Comparison of ENCODE assay signal across 8 cellular contexts in the genomic region with DNA sequence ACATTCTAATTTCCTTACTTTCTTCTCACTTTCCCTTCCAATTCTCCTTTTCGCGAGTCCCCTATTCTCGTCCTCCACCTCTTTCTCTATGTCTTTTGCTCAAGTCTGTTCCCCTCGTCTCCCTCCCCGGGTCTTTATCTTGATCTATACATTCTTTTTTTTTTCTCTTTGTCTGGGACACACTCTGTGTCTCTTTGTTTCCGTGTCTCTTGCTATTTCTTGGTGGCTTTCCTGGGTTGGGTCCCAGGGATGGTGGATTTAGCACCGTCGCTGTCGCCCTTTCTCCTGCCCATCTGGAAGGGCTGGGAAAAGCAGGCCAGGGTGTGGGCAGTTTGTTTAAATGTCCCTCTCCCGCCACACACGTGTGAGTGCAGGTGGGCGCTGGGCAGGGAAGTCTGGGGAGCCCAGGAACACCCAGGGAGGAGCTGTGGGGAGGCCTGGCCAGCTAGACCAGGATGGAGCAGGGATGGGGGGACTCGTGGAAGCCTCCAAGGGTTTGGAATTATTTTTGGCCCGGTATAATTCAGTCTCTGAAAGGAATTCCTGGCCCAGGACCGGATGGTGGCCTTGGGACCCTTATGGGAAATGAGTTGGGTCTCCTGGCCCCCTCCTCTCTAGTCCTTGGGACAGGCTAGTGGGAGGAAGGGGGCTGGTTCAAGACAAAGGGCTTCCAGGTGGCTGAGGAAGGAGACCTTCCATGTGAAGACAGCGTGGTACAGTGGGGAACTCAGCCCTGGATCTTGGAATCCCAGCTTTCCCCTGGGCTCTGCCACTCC. TPM values are rescaled to one million over a fixed set of nuclear protein-coding genes. Genes with fewer than 3 reads are reported as not detected.
A peak's percentile ranks its signal among the peaks of the same experiment; 100 is the strongest.
DNase-seq lines count a peak whose midpoint lies in the region; ATAC-seq lines count a peak whose summit lies in the region.

No MANE protein-coding gene starts in this region.

- peak overlapping the region; percentile 28 for H3K4me3 ChIP-seq in HAP-1
- H3K4me3 ChIP-seq in iPS-11a (ENCODE audit: low read depth, low read length): peak overlapping the region; percentile 41
- peak overlapping the region; percentile 55 for H3K4me3 ChIP-seq in skeletal muscle satellite cell (ENCODE audit: low read length)

- H3K9me3 ChIP-seq in HAP-1 (no peaks in the 10 kb centered on the region), skeletal muscle satellite cell (replicated peaks; ENCODE audit: low read length) (no peaks in the 10 kb centered on the region)

- peak overlapping the region; percentile 75 for H3K4me3 Mint-ChIP-seq in activated T-helper 2 cell treated with anti-CD3 and anti-CD28 coated beads, Interferon-gamma antibody, Interleukin-2, Interleukin-4, amounts not matched to agents 10 μg/mL and 5 μg/mL and 100 μg/mL, durations not matched to agents 14 hours and 24 hours and 36 hours (ENCODE audit: low read depth)

- peak; percentile 45 to 57 for DNase-seq in HAP-1 (ENCODE audit: low spot score in 2 of 2)
- no peak for DNase-seq in activated T-helper 2 cell treated with anti-CD3 and anti-CD28 coated beads, Interferon-gamma antibody, Interleukin-2, Interleukin-4, amounts not matched to agents 10 μg/mL and 5 μg/mL and 100 μg/mL, durations not matched to agents 14 hours and 24 hours and 36 hours (ENCODE audit: low spot score)
- no peak for DNase-seq in activated CD4-positive, CD25-positive, alpha-beta regulatory T cell (lab: John Stamatoyannopoulos, UW)
- no peak for DNase-seq in NCI-H82 (lab: John Stamatoyannopoulos, UW)
- DNase-seq in NCI-H1105 (lab: John Stamatoyannopoulos, UW): no peak

- in situ Hi-C loops in HAP-1 (cut with MboI; ENCODE audit: low sequenced_read_pairs): no loop called here

- H3K4me1 Mint-ChIP-seq in activated T-helper 2 cell treated with anti-CD3 and anti-CD28 coated beads, Interferon-gamma antibody, Interleukin-2, Interleukin-4, amounts not matched to agents 10 μg/mL and 5 μg/mL and 100 μg/mL, durations not matched to agents 14 hours and 24 hours and 36 hours (ENCODE audit: low read depth): peaks cover 4% of the 10 kb centered on the region

- no peaks in the 10 kb centered on the region; the same call in 1 of the 2 replicates for H3K36me3 ChIP-seq in HAP-1 (replicated peaks)
- no peaks in the 10 kb centered on the region for H3K36me3 ChIP-seq in skeletal muscle satellite cell (ENCODE audit: insufficient read depth, low read length)

- no peaks in the 10 kb centered on the region for H3K9me3 Mint-ChIP-seq in activated T-helper 2 cell treated with anti-CD3 and anti-CD28 coated beads, Interferon-gamma antibody, Interleukin-2, Interleukin-4, amounts not matched to agents 10 μg/mL and 5 μg/mL and 100 μg/mL, durations not matched to agents 14 hours and 24 hours and 36 hours

- peaks cover 32% of the 10 kb centered on the region for H3K4me1 ChIP-seq in HAP-1
- H3K4me1 ChIP-seq in skeletal muscle satellite cell (ENCODE audit: control insufficient read depth, insufficient read depth, low read length): peaks cover 27% of the 10 kb centered on the region

- intact Hi-C loops in activated T-helper 2 cell treated with anti-CD3 and anti-CD28 coated beads, Interferon-gamma antibody, Interleukin-2, Interleukin-4, amounts not matched to agents 10 μg/mL and 5 μg/mL and 100 μg/mL, durations not matched to agents 14 hours and 24 hours and 36 hours (cut with micrococcal nuclease): no loop called here

- no peak for ATAC-seq in HG03457 (IDR thresholded peaks at IDR 0.05; ENCODE audit: unreplicated experiment)

- peaks cover 52% of the 10 kb centered on the region for H3K27me3 Mint-ChIP-seq in activated T-helper 2 cell treated with anti-CD3 and anti-CD28 coated beads, Interferon-gamma antibody, Interleukin-2, Interleukin-4, amounts not matched to agents 10 μg/mL and 5 μg/mL and 100 μg/mL, durations not matched to agents 14 hours and 24 hours and 36 hours (ENCODE audit: low read depth)

- peak overlapping the region; percentile 82 for H3K9ac ChIP-seq in skeletal muscle satellite cell (ENCODE audit: low read depth, low read length)

- H3K27me3 ChIP-seq in HAP-1 (ENCODE audit: low read depth): no peaks in the 10 kb centered on the region
- H3K27me3 ChIP-seq in skeletal muscle satellite cell (ENCODE audit: control insufficient read depth, insufficient read depth, low read length): no peaks in the 10 kb centered on the region

- H3K4me2 ChIP-seq in skeletal muscle satellite cell (ENCODE audit: low read length): peak overlapping the region; percentile 74

- H3K36me3 Mint-ChIP-seq in activated T-helper 2 cell treated with anti-CD3 and anti-CD28 coated beads, Interferon-gamma antibody, Interleukin-2, Interleukin-4, amounts not matched to agents 10 μg/mL and 5 μg/mL and 100 μg/mL, durations not matched to agents 14 hours and 24 hours and 36 hours (ENCODE audit: low read depth): peaks cover 4% of the 10 kb centered on the region

- no peak overlapping the region for H3K27ac Mint-ChIP-seq in activated T-helper 2 cell treated with anti-CD3 and anti-CD28 coated beads, Interferon-gamma antibody, Interleukin-2, Interleukin-4, amounts not matched to agents 10 μg/mL and 5 μg/mL and 100 μg/mL, durations not matched to agents 14 hours and 24 hours and 36 hours

RNA-seq across cellular contexts. Expression of gene ID3, which starts 9.5 kb away (rescaled TPM):
- total RNA-seq in activated T-helper 2 cell treated with anti-CD3 and anti-CD28 coated beads, Interferon-gamma antibody, Interleukin-2, Interleukin-4, amounts not matched to agents 10 μg/mL and 5 μg/mL and 100 μg/mL, durations not matched to agents 14 hours and 24 hours and 36 hours: 24.7 and 26.9 TPM in 2 replicates
- total RNA-seq in skeletal muscle satellite cell (2012; rRNA removed): 81.5 and 145 TPM in 2 replicates

RNA-seq across cellular contexts. Expression of gene E2F2, which starts 37.8 kb away (rescaled TPM):
- total RNA-seq in activated T-helper 2 cell treated with anti-CD3 and anti-CD28 coated beads, Interferon-gamma antibody, Interleukin-2, Interleukin-4, amounts not matched to agents 10 μg/mL and 5 μg/mL and 100 μg/mL, durations not matched to agents 14 hours and 24 hours and 36 hours: 17.2 and 18.6 TPM in 2 replicates
- 1.5 TPM in 2 replicates for total RNA-seq in skeletal muscle satellite cell (2012; rRNA removed)

Comparison
In these comparisons a context has a peak if more than half of its experiments do, and no peak if none do; other contexts are left out.
1. DNase-seq: peak in HAP-1 (2 of 2); none in activated T-helper 2 cell treated with anti-CD3 and anti-CD28 coated beads, Interferon-gamma antibody, Interleukin-2, Interleukin-4, amounts not matched to agents 10 μg/mL and 5 μg/mL and 100 μg/mL, durations not matched to agents 14 hours and 24 hours and 36 hours (single experiment), activated CD4-positive, CD25-positive, alpha-beta regulatory T cell (0 of 4), NCI-H82 (single experiment) and NCI-H1105 (single experiment).
2. Peak in every context shown above with its lines, with median percentiles within 50 percentile points of each other: H3K4me3 ChIP-seq.